In the genomic region with DNA sequence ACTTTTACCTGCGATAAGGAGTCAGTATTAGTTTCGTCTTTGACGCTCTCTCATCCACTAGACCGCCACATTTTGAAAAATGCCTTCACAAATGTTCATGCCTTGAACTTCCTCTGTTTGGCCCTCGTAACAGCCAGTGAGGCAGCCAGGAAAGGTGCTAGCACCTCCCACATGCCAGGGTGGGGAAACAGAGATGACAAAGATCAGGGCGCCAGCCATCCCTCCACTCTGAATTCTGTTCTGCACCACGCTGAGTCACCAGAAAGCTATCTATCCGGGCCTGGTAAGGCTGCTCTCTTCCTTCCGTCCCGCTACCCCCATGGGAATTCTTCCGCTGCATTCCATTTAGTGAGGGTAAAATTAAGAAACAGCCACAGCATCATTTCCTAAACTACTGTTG, we compare ENCODE assay signal across 16 cellular contexts. TPM values are rescaled to one million over a fixed set of nuclear protein-coding genes. Genes with fewer than 3 reads are reported as not detected.
A peak's percentile ranks its signal among the peaks of the same experiment; 100 is the strongest.
DNase-seq lines count a peak whose midpoint lies in the region; ATAC-seq, FAIRE-seq and TF ChIP-seq lines count a peak whose summit lies in the region.
"Had no signal": no experiment of that assay in that cellular context is flagged by ENCODE, and none has a peak within 500 bp of the region (broad histone marks: within the 10 kb centered on the region; RNA-seq: fewer than 3 reads in every experiment).

No MANE protein-coding gene starts in this region.

- TF ChIP-seq EP300 in A549 (IDR thresholded peaks at IDR 0.05): no peak

- TF ChIP-seq POLR2A in A549 (IDR thresholded peaks at IDR 0.05; ENCODE audit: low read length): no peak

- no peaks in the 10 kb centered on the region for H3K79me2 ChIP-seq in astrocyte (ENCODE audit: insufficient read depth, low read length)

- H3K27ac ChIP-seq in A549 (peak overlapping the region in 1 of 2 experiments; percentile 27; a peak in 2 of 6 replicates), astrocyte (ENCODE audit: low read depth, low read length) (peak overlapping the region; percentile 70)
- H3K27ac ChIP-seq: upper lobe of left lung had no signal

- H3K36me3 ChIP-seq in astrocyte (ENCODE audit: insufficient read depth, low read length): no peaks in the 10 kb centered on the region

- peaks cover 36% of the 10 kb centered on the region for H3K4me1 Mint-ChIP-seq in astrocyte (ENCODE audit: low read depth, unreplicated experiment)
- H3K4me1 Mint-ChIP-seq in stimulated activated naive CD8-positive, alpha-beta T cell treated with anti-CD3 and anti-CD28 coated beads, Interleukin-15, amount 100 ng/mL, for 72 hours: peaks cover 9% of the 10 kb centered on the region

- peak overlapping the region; percentile 67 for H3K4me3 Mint-ChIP-seq in astrocyte (ENCODE audit: unreplicated experiment)
- H3K4me3 Mint-ChIP-seq in stimulated activated naive CD8-positive, alpha-beta T cell treated with anti-CD3 and anti-CD28 coated beads, Interleukin-15, amount 100 ng/mL, for 72 hours: no peak overlapping the region
- H3K4me3 Mint-ChIP-seq: CD14-positive monocyte, neural crest cell, T-helper 17 cell had no signal

- H3K36me3 Mint-ChIP-seq in astrocyte (ENCODE audit: low read depth, unreplicated experiment): peaks cover 17% of the 10 kb centered on the region

- H2AFZ ChIP-seq in astrocyte (ENCODE audit: low read depth, low read length): no peak overlapping the region

- no peaks in the 10 kb centered on the region for H3K27me3 Mint-ChIP-seq in astrocyte (ENCODE audit: low read depth, unreplicated experiment)
- no peaks in the 10 kb centered on the region for H3K27me3 Mint-ChIP-seq in stimulated activated naive CD8-positive, alpha-beta T cell treated with anti-CD3 and anti-CD28 coated beads, Interleukin-15, amount 100 ng/mL, for 72 hours
- H3K27me3 Mint-ChIP-seq: T-helper 17 cell had no signal

- peaks cover 9% of the 10 kb centered on the region for H3K9me3 Mint-ChIP-seq in astrocyte (ENCODE audit: unreplicated experiment)
- H3K9me3 Mint-ChIP-seq in stimulated activated naive CD8-positive, alpha-beta T cell treated with anti-CD3 and anti-CD28 coated beads, Interleukin-15, amount 100 ng/mL, for 72 hours: no peaks in the 10 kb centered on the region
- H3K9me3 Mint-ChIP-seq: neural crest cell had no signal

- H3K4me3 ChIP-seq in A549 (no peak overlapping the region), astrocyte (ENCODE audit: insufficient read depth, low read depth, low read length) (no peak overlapping the region)
- H3K4me3 ChIP-seq: GM12878, upper lobe of left lung had no signal

- CTCF ChIA-PET in A549 (lab: Yijun Ruan, JAX): interaction anchor here (0.7 to 1.8 kb wide), 8 partner anchors 13 to 360 kb away, joined by 3 to 8 read pairs (median 4); no protein-coding TSS in a partner anchor

- peak in 1 of 2 experiments; percentile 46 for DNase-seq in A549 (ENCODE audit: low read depth in 1 of 2, low spot score in 1 of 2)
- DNase-seq in HCEC 1CT: peak; percentile 75
- peak; percentile 88 for DNase-seq in astrocyte (ENCODE audit: low read depth)
- peak; percentile 93 for DNase-seq in hepatic stellate cell (ENCODE audit: low spot score)
- no peak for DNase-seq in superior temporal gyrus (ENCODE audit: extremely low spot score)
- DNase-seq in stimulated activated naive CD8-positive, alpha-beta T cell treated with anti-CD3 and anti-CD28 coated beads, Interleukin-15, amount 100 ng/mL, for 72 hours: no peak
- DNase-seq in activated T-cell treated with anti-CD3 and anti-CD28 coated beads, Interleukin-2, amount 50 U/mL, for 1 hour: no peak
- DNase-seq: activated CD8-positive, alpha-beta memory T cell treated with anti-CD3 and anti-CD28 coated beads, Interleukin-2, amount 50 U/mL, for 4 hours; NCI-H82; stimulated activated CD4-positive, alpha-beta T cell treated with anti-CD3 and anti-CD28 coated beads, Interleukin-4, amount 100 ng/mL, for 1 hour; T-helper 17 cell; upper lobe of left lung had no signal

- H3K4me2 ChIP-seq in A549 (no peak overlapping the region), astrocyte (ENCODE audit: low read length) (peak overlapping the region; percentile 40)

- TF ChIP-seq CTCF in A549 (IDR thresholded peaks at IDR 0.05) (no peak), astrocyte (IDR thresholded peaks at IDR 0.05; ENCODE audit: insufficient read depth, low read depth, low read length) (no peak)

- no peaks in the 10 kb centered on the region for H4K20me1 ChIP-seq in astrocyte (ENCODE audit: insufficient read depth, low read length)

- POLR2A ChIA-PET in A549 (lab: Yijun Ruan, JAX): interaction anchor here (0.9 to 1.0 kb wide), 2 partner anchors 67 to 269 kb away, joined by 3 to 4 read pairs; no protein-coding TSS in a partner anchor

- no peaks in the 10 kb centered on the region for H3K27me3 ChIP-seq in astrocyte (ENCODE audit: insufficient read depth, low read length)
- H3K27me3 ChIP-seq: upper lobe of left lung had no signal

- peaks cover 33% of the 10 kb centered on the region for H3K4me1 ChIP-seq in A549
- peaks cover 15% of the 10 kb centered on the region for H3K4me1 ChIP-seq in astrocyte (ENCODE audit: insufficient read depth, low read length)
- H3K4me1 ChIP-seq: upper lobe of left lung had no signal

- peak; percentile 60 to 64 for ATAC-seq in A549
- no peak for ATAC-seq in GM21576 (IDR thresholded peaks at IDR 0.05; ENCODE audit: unreplicated experiment)
- no peak for ATAC-seq in stimulated activated naive CD8-positive, alpha-beta T cell treated with anti-CD3 and anti-CD28 coated beads, Interleukin-15, amount 100 ng/mL, for 72 hours
- ATAC-seq: GM12878, T-helper 17 cell had no signal

- H3K27ac Mint-ChIP-seq in astrocyte (ENCODE audit: unreplicated experiment): peak overlapping the region; percentile 98
- H3K27ac Mint-ChIP-seq in stimulated activated naive CD8-positive, alpha-beta T cell treated with anti-CD3 and anti-CD28 coated beads, Interleukin-15, amount 100 ng/mL, for 72 hours: peak overlapping the region in 1 of 2 donors; percentile 27
- H3K27ac Mint-ChIP-seq: T-helper 17 cell had no signal

- no peak overlapping the region for H3K9ac ChIP-seq in astrocyte (ENCODE audit: low read length)

- peaks cover 12% of the 10 kb centered on the region; the same call in 2 of the 3 replicates for H3K9me3 ChIP-seq in A549
- no peaks in the 10 kb centered on the region for H3K9me3 ChIP-seq in astrocyte (ENCODE audit: insufficient read depth, low read depth, low read length)
- H3K9me3 ChIP-seq: upper lobe of left lung had no signal

- WGBS in A549 (ENCODE audit: missing lambda C conversion rate): 66% methylated on average over 11 of the region's 11 CpGs

- no peak for TF ChIP-seq RAD21 in A549 (conservative IDR thresholded peaks at IDR 0.05 in 1 of 2, IDR thresholded peaks at IDR 0.05 in 1 of 2)

- no peak for FAIRE-seq in A549 (lab: Jason Lieb, UNC)
- peak; percentile 29 for FAIRE-seq in astrocyte (lab: Jason Lieb, UNC)
- FAIRE-seq: GM12878 had no signal

TF ChIP-seq in A549, 52 proteins besides CTCF, POLR2A, EP300 and RAD21:
- TF ChIP-seq FOSL2 (IDR thresholded peaks at IDR 0.05): no peak
- peak; percentile 15; the same call in 1 of the 2 replicates for TF ChIP-seq FOSL2 (CRISPR knock-in tag; IDR thresholded peaks at IDR 0.05)
- TF ChIP-seq SREBF2 (IDR thresholded peaks at IDR 0.05): no peak
- TF ChIP-seq HOXB5 (CRISPR knock-in tag; IDR thresholded peaks at IDR 0.05): 0 out of 2 replicates have a peak, but pooled peaks have one; percentile 45

RNA-seq across cellular contexts. Expression of a gene that starts 31.3 kb away (rescaled TPM):
- 0.09 and 0.42 TPM in 2 replicates for polyA plus RNA-seq in A549 (2011; rRNA removed)
- polyA plus RNA-seq in A549 (2012; cell fraction: cytosol; rRNA removed): 0.06 TPM in 1 of 2 replicates, not detected in the other
- 0.19 and 0.27 TPM in 2 replicates for polyA plus RNA-seq in A549 (2012; cell fraction: nucleus; rRNA removed)
- 0.06 to 0.08 TPM (median 0.07 TPM) in 3 replicates for polyA plus RNA-seq in A549 (2017; fragmentation: RNase III; extraction: RNeasy Plus Mini Kit Qiagen cat#74134 plus additional on column Dnase treatment)
- not detected in 2 replicates for polyA minus RNA-seq in A549 (2011; rRNA and poly(A)+ RNA removed)
- not detected in 2 replicates for total RNA-seq in astrocyte
- total RNA-seq: neural crest cell, T-helper 17 cell had no signal
- polyA plus RNA-seq: CD14-positive monocyte had no signal

RNA-seq across cellular contexts. Expression of a gene that starts 47.3 kb away (rescaled TPM):
- polyA plus RNA-seq in A549 (2011; rRNA removed) (67.5 and 72.0 TPM in 2 replicates), A549 (2017; fragmentation: RNase III; extraction: RNeasy Plus Mini Kit Qiagen cat#74134 plus additional on column Dnase treatment) (53.6 to 65.9 TPM (median 57.2 TPM) in 3 replicates)
- 57.2 and 60.2 TPM in 2 replicates for polyA plus RNA-seq in A549 (2012; cell fraction: cytosol; rRNA removed)
- polyA plus RNA-seq in A549 (2012; cell fraction: nucleus; rRNA removed): 30.1 and 35.9 TPM in 2 replicates
- polyA minus RNA-seq in A549 (2011; rRNA and poly(A)+ RNA removed): 47.8 and 50.6 TPM in 2 replicates
- 25.6 and 27.6 TPM in 2 replicates for total RNA-seq in astrocyte

Comparison
In these comparisons a context has a peak if more than half of its experiments do, and no peak if none do; other contexts are left out.
1. ATAC-seq: peak in A549 (2 of 2); none in GM21576 (single experiment) and stimulated activated naive CD8-positive, alpha-beta T cell treated with anti-CD3 and anti-CD28 coated beads, Interleukin-15, amount 100 ng/mL, for 72 hours (single experiment).
2. DNase-seq: peak in HCEC 1CT (single experiment), astrocyte (single experiment) and hepatic stellate cell (single experiment); none in superior temporal gyrus (single experiment), stimulated activated naive CD8-positive, alpha-beta T cell treated with anti-CD3 and anti-CD28 coated beads, Interleukin-15, amount 100 ng/mL, for 72 hours (0 of 2) and activated T-cell treated with anti-CD3 and anti-CD28 coated beads, Interleukin-2, amount 50 U/mL, for 1 hour (single experiment).